Comparison of ENCODE assay signal across 16 cellular contexts in the genomic region with DNA sequence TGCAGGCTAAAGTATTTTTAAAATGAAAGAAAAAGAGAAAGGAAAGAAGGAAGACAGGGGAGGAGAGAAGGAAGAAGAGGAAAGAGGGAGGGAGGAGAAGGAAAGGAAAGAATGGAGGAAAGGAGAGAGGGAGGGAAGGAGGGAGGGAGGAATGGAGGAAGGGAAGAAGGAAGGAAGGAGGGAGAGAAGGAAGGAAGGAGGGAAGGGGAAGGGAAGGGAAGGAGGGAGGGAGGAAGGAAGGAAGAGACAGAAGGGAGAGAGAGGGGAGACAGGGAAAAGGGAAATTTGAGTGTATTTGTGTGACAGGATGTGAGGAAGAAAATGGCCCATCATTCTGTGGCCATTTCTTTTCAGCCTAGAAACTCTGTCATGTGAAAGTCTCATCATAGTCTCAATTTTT. TPM values are rescaled to one million over a fixed set of nuclear protein-coding genes. Genes with fewer than 3 reads are reported as not detected.
DNase-seq lines count a peak whose midpoint lies in the region; ATAC-seq and TF ChIP-seq lines count a peak whose summit lies in the region.
"Had no signal": no experiment of that assay in that cellular context is flagged by ENCODE, and none has a peak within 500 bp of the region (broad histone marks: within the 10 kb centered on the region; RNA-seq: fewer than 3 reads in every experiment).

No MANE protein-coding gene starts in this region.

- H3K18ac ChIP-seq in mesenchymal stem cell (ENCODE audit: low read depth in 1 of 2, low read length in 2 of 2) (no peak overlapping the region), trophoblast cell (ENCODE audit: low read length) (no peak overlapping the region)

- no peak for TF ChIP-seq CTCF in SK-N-SH (IDR thresholded peaks at IDR 0.05)
- no peak for TF ChIP-seq CTCF in HEK293 (tag by site-specific recombination; IDR thresholded peaks at IDR 0.05)

- no peaks in the 10 kb centered on the region for H3K27me3 ChIP-seq in SK-N-SH (ENCODE audit: insufficient read depth)
- no peaks in the 10 kb centered on the region for H3K27me3 ChIP-seq in mesenchymal stem cell (ENCODE audit: control insufficient read depth in 1 of 2, insufficient read depth in 1 of 2, low read length in 2 of 2)
- no peaks in the 10 kb centered on the region for H3K27me3 ChIP-seq in trophoblast cell (ENCODE audit: insufficient read depth, low read length)

- H3K23ac ChIP-seq in mesenchymal stem cell (ENCODE audit: low read length in 2 of 2): no peak overlapping the region
- H3K23ac ChIP-seq in trophoblast cell (ENCODE audit: low read length): no peak overlapping the region

- H2BK12ac ChIP-seq in mesenchymal stem cell (ENCODE audit: low read length in 2 of 2) (peak overlapping the region in 1 of 2 experiments; percentile 84), trophoblast cell (ENCODE audit: low read length) (no peak overlapping the region)

- H3K27ac ChIP-seq in SK-N-SH (ENCODE audit: low read depth in 2 of 2, low read length in 1 of 2) (no peak overlapping the region; a peak in 1 of 4 replicates), HEK293 (ENCODE audit: extremely low read depth, low read depth, low read length) (no peak overlapping the region), mesenchymal stem cell (ENCODE audit: low read length, poor library complexity, severe bottlenecking) (no peak overlapping the region), trophoblast cell (ENCODE audit: low read depth, low read length) (no peak overlapping the region)
- H3K27ac ChIP-seq: 22Rv1; BLaER1 treated with 17β-estradiol and CSF1 and Interleukin-3, amounts not matched to agents 10 nM and 100 nM; GM23248 had no signal

- H3K36me3 ChIP-seq in SK-N-SH (replicated peaks in 1 of 2; ENCODE audit: control insufficient read depth in 1 of 2, insufficient read depth in 2 of 2, low read length in 1 of 2) (no peaks in the 10 kb centered on the region), HEK293 (ENCODE audit: control insufficient read depth in 2 of 2, insufficient read depth in 1 of 2, low read length in 2 of 2) (no peaks in the 10 kb centered on the region), mesenchymal stem cell (ENCODE audit: control insufficient read depth in 1 of 2, insufficient read depth in 2 of 2, low read depth in 1 of 2, low read length in 2 of 2) (no peaks in the 10 kb centered on the region), trophoblast cell (ENCODE audit: control insufficient read depth in 1 of 2, insufficient read depth in 2 of 2, low read length in 2 of 2) (no peaks in the 10 kb centered on the region)
- H3K36me3 ChIP-seq: BLaER1 treated with 17β-estradiol and CSF1 and Interleukin-3, amounts not matched to agents 10 nM and 100 nM had no signal

- H4K8ac ChIP-seq in mesenchymal stem cell (ENCODE audit: low read length) (no peak overlapping the region), trophoblast cell (ENCODE audit: low read depth, low read length) (no peak overlapping the region)

- H2BK120ac ChIP-seq in mesenchymal stem cell (ENCODE audit: low read depth, low read length) (no peak overlapping the region), trophoblast cell (ENCODE audit: insufficient read depth, low read length, poor library complexity) (peak overlapping the region; percentile 31)

- H3K9me3 ChIP-seq in SK-N-SH: no peaks in the 10 kb centered on the region
- no peaks in the 10 kb centered on the region for H3K9me3 ChIP-seq in HEK293 (ENCODE audit: control insufficient read depth, insufficient read depth, low read depth, low read length)
- H3K9me3 ChIP-seq in mesenchymal stem cell (ENCODE audit: control insufficient read depth, low read length): no peaks in the 10 kb centered on the region
- no peaks in the 10 kb centered on the region for H3K9me3 ChIP-seq in trophoblast cell (ENCODE audit: insufficient read depth, low read depth, low read length)

- no peak overlapping the region for H4K12ac ChIP-seq in trophoblast cell (ENCODE audit: low read depth, low read length)

- DNase-seq in SK-N-SH (no peak), mesenchymal stem cell (no peak), trophoblast cell (no peak), SW480 (ENCODE audit: low spot score) (no peak)
- DNase-seq in effector CD8-positive, alpha-beta T cell (lab: John Stamatoyannopoulos, UW): no peak
- DNase-seq: ACHN; CD4-positive, CD25-positive, alpha-beta regulatory T cell; DMS53; GF-D8; GM23248 had no signal

- H3K4ac ChIP-seq in mesenchymal stem cell (ENCODE audit: low read depth in 1 of 2, low read length in 2 of 2): peak overlapping the region in 1 of 2 experiments; percentile 49
- H3K4ac ChIP-seq in trophoblast cell (ENCODE audit: low read depth, low read length): no peak overlapping the region

- H2BK15ac ChIP-seq in mesenchymal stem cell (ENCODE audit: low read depth, poor library complexity, severe bottlenecking): peak overlapping the region; percentile 7

- POLR2A ChIA-PET in SK-N-SH (lab: Yijun Ruan, JAX): no interaction called here
- POLR2A ChIA-PET in HEK293 (lab: Yijun Ruan, JAX): no interaction called here

- H4K20me1 ChIP-seq in SK-N-SH (ENCODE audit: insufficient read depth): no peaks in the 10 kb centered on the region
- H4K20me1 ChIP-seq: BLaER1 treated with 17β-estradiol and CSF1 and Interleukin-3, amounts not matched to agents 10 nM and 100 nM had no signal

- 0 out of 2 replicates have a peak overlapping the region, but pooled peaks have one; percentile 45 for H2AFZ ChIP-seq in SK-N-SH (ENCODE audit: low read depth)
- no peak overlapping the region for H2AFZ ChIP-seq in mesenchymal stem cell (ENCODE audit: low read depth, low read length)
- no peak overlapping the region for H2AFZ ChIP-seq in trophoblast cell (ENCODE audit: insufficient read depth, low read length, poor library complexity)
- H2AFZ ChIP-seq: GM23248 had no signal

- no peak overlapping the region for H3K9ac ChIP-seq in SK-N-SH
- H3K9ac ChIP-seq in mesenchymal stem cell (ENCODE audit: low read length): no peak overlapping the region
- H3K9ac ChIP-seq in trophoblast cell (ENCODE audit: low read length): no peak overlapping the region
- H3K9ac ChIP-seq: BLaER1 treated with 17β-estradiol and CSF1 and Interleukin-3, amounts not matched to agents 10 nM and 100 nM; GM23248 had no signal

- no peaks in the 10 kb centered on the region for H3K9me2 ChIP-seq in SK-N-SH

- H3F3A ChIP-seq in SK-N-SH (replicated peaks; ENCODE audit: insufficient read depth): peaks cover 32% of the 10 kb centered on the region

- H3K79me2 ChIP-seq in SK-N-SH (ENCODE audit: insufficient read depth): no peaks in the 10 kb centered on the region
- H3K79me2 ChIP-seq in trophoblast cell (ENCODE audit: control insufficient read depth, insufficient read depth, low read length, poor library complexity): no peaks in the 10 kb centered on the region

- no peak overlapping the region for H2BK5ac ChIP-seq in mesenchymal stem cell (ENCODE audit: low read depth, low read length, poor library complexity, severe bottlenecking)
- H2BK5ac ChIP-seq in trophoblast cell (ENCODE audit: low read depth, low read length, poor library complexity): no peak overlapping the region

- H3K4me3 ChIP-seq in SK-N-SH (ENCODE audit: low read depth in 2 of 2, low read length in 1 of 2): no peak overlapping the region
- H3K4me3 ChIP-seq in HEK293 (ENCODE audit: low read depth, low read length): no peak overlapping the region
- no peak overlapping the region for H3K4me3 ChIP-seq in mesenchymal stem cell (ENCODE audit: insufficient read depth in 1 of 2, low read depth in 1 of 2, low read length in 2 of 2)
- no peak overlapping the region for H3K4me3 ChIP-seq in trophoblast cell (ENCODE audit: low read depth, low read length)
- H3K4me3 ChIP-seq: BLaER1 treated with 17β-estradiol and CSF1 and Interleukin-3, amounts not matched to agents 10 nM and 100 nM; GM23248 had no signal

- no peak for ATAC-seq in SK-N-SH treated with all-trans-retinoic acid at 6 μM for 48 hours
- ATAC-seq: HCT116 had no signal

- no peaks in the 10 kb centered on the region for H3K79me1 ChIP-seq in mesenchymal stem cell (replicated peaks; ENCODE audit: low read length, poor library complexity, severe bottlenecking)
- peaks cover 18% of the 10 kb centered on the region for H3K79me1 ChIP-seq in trophoblast cell (ENCODE audit: low read length)

- H2AK5ac ChIP-seq in mesenchymal stem cell (ENCODE audit: low read length, severe bottlenecking) (no peak overlapping the region), trophoblast cell (ENCODE audit: low read length) (no peak overlapping the region)

- H3K4me1 ChIP-seq in SK-N-SH (ENCODE audit: control insufficient read depth in 1 of 2, insufficient read depth in 2 of 2, low read depth in 1 of 2, low read length in 1 of 2) (peaks cover 10 to 28% of the 10 kb centered on the region in 2 experiments; a peak in 3 of 4 replicates), HEK293 (ENCODE audit: control insufficient read depth, insufficient read depth, low read length) (no peaks in the 10 kb centered on the region), mesenchymal stem cell (ENCODE audit: control insufficient read depth, insufficient read depth, low read depth, low read length) (peaks cover 14% of the 10 kb centered on the region), trophoblast cell (ENCODE audit: control insufficient read depth in 1 of 2, insufficient read depth in 2 of 2, low read length in 2 of 2) (peaks cover 12 to 19% of the 10 kb centered on the region in 2 experiments)

- H3K14ac ChIP-seq in mesenchymal stem cell (ENCODE audit: low read length in 2 of 2) (no peak overlapping the region), trophoblast cell (ENCODE audit: low read length) (no peak overlapping the region)

- no peak for TF ChIP-seq EP300 in SK-N-SH (IDR thresholded peaks at IDR 0.05; ENCODE audit: borderline replicate concordance in 1 of 2, low read depth in 1 of 2, low read length in 1 of 2)

- CTCF ChIA-PET in SK-N-SH (lab: Yijun Ruan, JAX): no interaction called here
- CTCF ChIA-PET in HEK293 (lab: Yijun Ruan, JAX): no interaction called here

- TF ChIP-seq RAD21 in SK-N-SH (IDR thresholded peaks at IDR 0.05; ENCODE audit: low read length): no peak

- no peak overlapping the region for H3K4me2 ChIP-seq in SK-N-SH
- H3K4me2 ChIP-seq in mesenchymal stem cell (ENCODE audit: low read length, poor library complexity, severe bottlenecking): no peak overlapping the region
- H3K4me2 ChIP-seq in trophoblast cell (ENCODE audit: low read length): no peak overlapping the region
- H3K4me2 ChIP-seq: BLaER1 treated with 17β-estradiol and CSF1 and Interleukin-3, amounts not matched to agents 10 nM and 100 nM had no signal

- H4K91ac ChIP-seq in mesenchymal stem cell (ENCODE audit: low read length) (no peak overlapping the region), trophoblast cell (ENCODE audit: low read depth, low read length) (no peak overlapping the region)

TF ChIP-seq in SK-N-SH, 30 proteins besides CTCF, POLR2A, EP300 and RAD21 (continues in another document):
- TF ChIP-seq JUND (IDR thresholded peaks at IDR 0.05): no peak

TF ChIP-seq in SK-N-SH treated with all-trans-retinoic acid at 6 μM for 48 hours, 23 proteins besides CTCF, POLR2A, EP300 and RAD21 (continues in another document):
- no peak for TF ChIP-seq ZFP30 (CRISPR knock-in tag; IDR thresholded peaks at IDR 0.05)

RNA-seq across cellular contexts. Expression of a gene that starts 14.9 kb away (rescaled TPM):
- 50.9 and 72.3 TPM in 2 replicates for polyA plus RNA-seq in SK-N-SH (2012; rRNA removed)
- polyA plus RNA-seq in SK-N-SH (2012; cell fraction: cytosol; rRNA removed): 43.2 and 53.1 TPM in 2 replicates
- 19.3 and 28.0 TPM in 2 replicates for polyA plus RNA-seq in SK-N-SH (2012; cell fraction: nucleus; rRNA removed)
- 0.41 TPM for polyA plus RNA-seq in mesenchymal stem cell (2013, experiment 1 of 2)
- polyA plus RNA-seq in mesenchymal stem cell (2013, experiment 2 of 2): 0.42 TPM
- 0.37 and 0.41 TPM in 2 replicates for polyA plus RNA-seq in trophoblast cell (2013)
- polyA plus RNA-seq: CD4-positive, CD25-positive, alpha-beta regulatory T cell; GM23248; IgD-negative memory B cell had no signal
